ENCODE assay signal across 1 cellular context in the genomic region with DNA sequence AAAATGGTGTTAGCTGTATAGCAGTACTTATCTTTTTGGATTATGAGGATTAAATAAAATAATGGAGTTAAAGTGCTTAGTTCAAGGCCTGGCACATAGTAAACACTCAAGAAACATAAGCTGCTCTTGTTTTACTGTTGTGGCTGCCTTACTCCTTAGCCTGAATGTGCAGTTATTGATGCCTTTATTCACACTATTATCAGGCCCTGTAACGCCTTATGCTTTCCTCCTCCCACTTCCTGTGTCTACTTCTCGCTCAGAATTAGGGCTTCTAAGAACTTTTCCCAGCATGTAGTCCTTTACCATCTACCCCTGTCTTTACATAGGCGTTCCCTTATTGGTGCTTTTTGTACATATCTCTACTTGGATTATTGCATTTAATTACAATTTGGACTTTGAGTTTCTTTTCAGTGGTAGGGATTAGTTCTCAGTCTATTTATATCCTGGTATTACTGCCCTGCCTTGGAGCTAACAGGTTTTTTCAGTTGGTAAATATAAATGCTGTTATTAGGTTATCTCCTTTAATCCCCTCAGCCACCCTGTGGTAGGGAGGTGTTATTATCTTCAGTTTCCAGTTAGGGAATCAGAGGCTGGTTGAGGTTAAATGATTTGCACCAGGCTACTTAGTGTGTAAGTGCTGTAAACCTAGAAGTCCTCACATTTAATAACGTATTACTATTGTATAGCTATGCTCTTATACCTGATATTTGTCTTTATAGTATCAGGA.
TF ChIP-seq lines count a peak whose summit lies in the region.

No MANE protein-coding gene starts in this region.

TF ChIP-seq in H1, 55 proteins besides CTCF, POLR2A, EP300 and RAD21:
- TF ChIP-seq KDM1A (IDR thresholded peaks at IDR 0.05; ENCODE audit: borderline replicate concordance, low read length): no peak
- no peak for TF ChIP-seq TAF1 (IDR thresholded peaks at IDR 0.05; ENCODE audit: low read depth, low read length)
- no peak for TF ChIP-seq SIRT6 (IDR thresholded peaks at IDR 0.05; ENCODE audit: low read length)
- TF ChIP-seq GTF2F1 (IDR thresholded peaks at IDR 0.05; ENCODE audit: borderline replicate concordance, low read depth, low read length): no peak
- TF ChIP-seq BACH1 (IDR thresholded peaks at IDR 0.05; ENCODE audit: low read length): no peak
- TF ChIP-seq JUN (IDR thresholded peaks at IDR 0.05; ENCODE audit: low read depth, low read length): no peak
- no peak for TF ChIP-seq HDAC6 (IDR thresholded peaks at IDR 0.05; ENCODE audit: low read depth, low read length)
